8 cellular contexts compared by ENCODE assay signal in the genomic region with DNA sequence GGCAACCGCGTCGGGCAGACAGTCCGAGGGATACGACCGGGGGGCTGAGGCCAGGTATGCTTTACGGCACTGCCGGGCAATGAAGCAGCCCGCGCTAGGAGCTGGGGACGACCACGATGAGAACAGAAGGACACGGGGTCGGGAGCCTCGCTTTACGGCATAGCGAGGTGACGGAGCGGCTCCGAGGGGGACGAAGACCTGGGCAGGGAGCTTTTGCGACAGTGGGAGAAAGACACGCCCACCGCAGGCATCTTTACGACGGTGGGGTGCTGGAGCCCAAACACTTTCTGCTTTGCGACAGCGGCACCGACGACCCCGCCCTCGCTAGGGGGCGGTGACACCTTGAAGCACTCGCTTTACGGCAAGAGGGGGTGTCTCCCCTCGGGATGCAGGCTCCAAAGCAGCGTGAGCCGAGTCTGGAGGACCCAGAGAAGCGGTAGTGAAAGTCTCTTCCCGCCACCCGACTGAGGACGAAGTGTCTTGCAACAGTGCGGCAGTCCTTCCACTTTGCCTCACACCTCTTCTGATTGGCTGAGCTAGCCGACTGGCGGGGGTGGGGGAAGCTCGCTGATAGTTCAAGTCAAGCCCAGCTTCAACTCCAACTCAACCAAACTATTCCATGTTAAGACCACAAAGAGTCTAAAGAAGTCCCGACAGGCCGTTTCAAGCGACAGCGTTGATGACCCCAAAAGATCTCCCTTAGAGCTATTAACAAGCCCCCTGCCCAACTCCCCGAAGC. TPM values are rescaled to one million over a fixed set of nuclear protein-coding genes. Genes with fewer than 3 reads are reported as not detected.
A peak's percentile ranks its signal among the peaks of the same experiment; 100 is the strongest.
DNase-seq lines count a peak whose midpoint lies in the region; ATAC-seq and TF ChIP-seq lines count a peak whose summit lies in the region.

No MANE protein-coding gene starts in this region.

- H3K4me1 ChIP-seq in ovary (ENCODE audit: insufficient read depth), result peaks cover 5% of the 10 kb centered on the region
- peaks cover 4 to 15% of the 10 kb centered on the region in 2 donors for H3K4me1 ChIP-seq in thyroid gland

- H3K4me3 ChIP-seq in GM12864 (ENCODE audit: low read depth, low read length) (peak overlapping the region; percentile 65), SU-DHL-6 (ENCODE audit: insufficient read depth, low read length, poor library complexity, severe bottlenecking) (peak overlapping the region; percentile 99), ovary (peak overlapping the region; percentile 95), thyroid gland (replicated peaks in 1 of 3) (peak overlapping the region; percentile 37 to 80 (median 66))

- WGBS in ovary, 3 donors, result 0 to 1% (median 0%) methylated on average over 33 to 51 of the region's 51 CpGs
- WGBS in thyroid gland, 2 donors, result 0 to 2% methylated on average over 31 of the region's 51 CpGs

- H3K9me3 ChIP-seq in SU-DHL-6 (ENCODE audit: insufficient read depth, low read length), result no peaks in the 10 kb centered on the region
- no peaks in the 10 kb centered on the region for H3K9me3 ChIP-seq in ovary
- no peaks in the 10 kb centered on the region for H3K9me3 ChIP-seq in thyroid gland

- peaks cover 7% of the 10 kb centered on the region for H3K36me3 Mint-ChIP-seq in activated naive CD8-positive, alpha-beta T cell treated with anti-CD3 and anti-CD28 coated beads, Interleukin-2, amount 50 U/mL, for 24 hours (ENCODE audit: low read depth)

- DNase-seq in GM12864 (ENCODE audit: low read depth) (peak; percentile 99), NCI-H1417 (lab: John Stamatoyannopoulos, UW) (peak; percentile 95 to 98 (median 96)), Right ventricle myocardium inferior (ENCODE audit: missing footprints) (peak; percentile 99), ovary (peak; percentile 99), thyroid gland (peak; percentile 98 to 99)
- peak; percentile 95 for DNase-seq in activated naive CD8-positive, alpha-beta T cell treated with anti-CD3 and anti-CD28 coated beads, Interleukin-2, amount 50 U/mL, for 24 hours

- TF ChIP-seq POLR2A in ovary (IDR thresholded peaks at IDR 0.05), result peak; percentile 84
- peak; percentile 61 to 86 for TF ChIP-seq POLR2A in thyroid gland (IDR thresholded peaks at IDR 0.05)

- no peaks in the 10 kb centered on the region for H3K36me3 ChIP-seq in SU-DHL-6 (ENCODE audit: low read length)
- H3K36me3 ChIP-seq in ovary, result no peaks in the 10 kb centered on the region
- peaks cover 3 to 4% of the 10 kb centered on the region in 2 donors for H3K36me3 ChIP-seq in thyroid gland

- H3K27ac ChIP-seq in SU-DHL-6 (ENCODE audit: low read depth, low read length) (peak overlapping the region; percentile 89), ovary (peak overlapping the region; percentile 81 to 86), thyroid gland (peak overlapping the region; percentile 64 to 91 (median 78))

- intact Hi-C loops in Right ventricle myocardium inferior (cut with DNase I), result loop anchor here (1.0 to 10.0 kb wide), 3 partner anchors 14 to 255 kb away; partner anchors contain the start of genes GPS2 and MPDU1
- intact Hi-C loops in ovary (cut with DNase I), result loop anchor here in 1 of 4 donors (2.0 kb wide), 1 partner anchor 19 kb away; no protein-coding TSS in a partner anchor
- intact Hi-C loops in thyroid gland (cut with DNase I), result no loop called here

- no peaks in the 10 kb centered on the region for H3K27me3 ChIP-seq in SU-DHL-6 (ENCODE audit: low read length)
- no peaks in the 10 kb centered on the region for H3K27me3 ChIP-seq in ovary
- H3K27me3 ChIP-seq in thyroid gland, result no peaks in the 10 kb centered on the region

- peaks cover 9% of the 10 kb centered on the region for H3F3A ChIP-seq in SU-DHL-6 (ENCODE audit: insufficient read depth)

- H3K27me3 Mint-ChIP-seq in activated naive CD8-positive, alpha-beta T cell treated with anti-CD3 and anti-CD28 coated beads, Interleukin-2, amount 50 U/mL, for 24 hours, result peaks cover 4% of the 10 kb centered on the region

- TF ChIP-seq CTCF in GM12864 (IDR thresholded peaks at IDR 0.05; ENCODE audit: low read depth, low read length, missing control alignments) (no peak), SU-DHL-6 (IDR thresholded peaks at IDR 0.05; ENCODE audit: insufficient read depth, low read length, poor library complexity, severe bottlenecking) (no peak), ovary (IDR thresholded peaks at IDR 0.05) (no peak), thyroid gland (IDR thresholded peaks at IDR 0.05) (peak in 1 of 6 experiments; percentile 4)

- H3K9me2 ChIP-seq in SU-DHL-6 (replicated peaks; ENCODE audit: insufficient read depth, low read length), result no peaks in the 10 kb centered on the region

- TF ChIP-seq EP300 in ovary (IDR thresholded peaks at IDR 0.05), result no peak

- no peaks in the 10 kb centered on the region for H3K9me3 Mint-ChIP-seq in activated naive CD8-positive, alpha-beta T cell treated with anti-CD3 and anti-CD28 coated beads, Interleukin-2, amount 50 U/mL, for 24 hours

- ATAC-seq in HG02678 (IDR thresholded peaks at IDR 0.05; ENCODE audit: unreplicated experiment) (peak; percentile 67), Right ventricle myocardium inferior (peak; percentile 94)
- ATAC-seq in activated naive CD8-positive, alpha-beta T cell treated with anti-CD3 and anti-CD28 coated beads, Interleukin-2, amount 50 U/mL, for 24 hours, result peak; percentile 70

- H2AFZ ChIP-seq in SU-DHL-6 (ENCODE audit: low read depth, low read length, severe bottlenecking), result peak overlapping the region; percentile 75

- H3K79me2 ChIP-seq in SU-DHL-6 (ENCODE audit: insufficient read depth, low read length), result peaks cover 17% of the 10 kb centered on the region; the same call in 1 of the 2 replicates

- peaks cover 49% of the 10 kb centered on the region for H3K4me1 Mint-ChIP-seq in activated naive CD8-positive, alpha-beta T cell treated with anti-CD3 and anti-CD28 coated beads, Interleukin-2, amount 50 U/mL, for 24 hours

- H3K4me2 ChIP-seq in SU-DHL-6 (ENCODE audit: low read depth, low read length, poor library complexity, severe bottlenecking), result peak overlapping the region; percentile 69

- peak overlapping the region; percentile 94 for H3K9ac ChIP-seq in SU-DHL-6 (ENCODE audit: low read length)

- peak overlapping the region; percentile 97 for H3K27ac Mint-ChIP-seq in activated naive CD8-positive, alpha-beta T cell treated with anti-CD3 and anti-CD28 coated beads, Interleukin-2, amount 50 U/mL, for 24 hours

- H3K4me3 Mint-ChIP-seq in activated naive CD8-positive, alpha-beta T cell treated with anti-CD3 and anti-CD28 coated beads, Interleukin-2, amount 50 U/mL, for 24 hours, result peak overlapping the region; percentile 97

- no peaks in the 10 kb centered on the region for H4K20me1 ChIP-seq in SU-DHL-6 (ENCODE audit: low read depth, low read length)

RNA-seq across cellular contexts. Expression of gene NEURL4, which starts 0.4 kb away (rescaled TPM):
- total RNA-seq in Right ventricle myocardium inferior (30.8 TPM), ovary (10 to 100 TPM; 11.2 to 48.0 (median 41.6) TPM), thyroid gland (10 to 100 TPM; 18.5 to 32.8 (median 22.5) TPM)
- polyA plus RNA-seq in ovary, result 10 to 100 TPM in 1 of 2 donors, 1 to 10 TPM in 1; 9.6 to 32.8 TPM

RNA-seq across cellular contexts. Expression of gene ACAP1, which starts 6.8 kb away (rescaled TPM):
- total RNA-seq in Right ventricle myocardium inferior (14.0 TPM), ovary (1 to 10 TPM; 1.9 to 9.4 (median 5.5) TPM), thyroid gland (1 to 10 TPM in 3 of 4 donors, under 1 TPM in 1; 0.89 to 7.1 (median 3.8) TPM)
- 1 to 10 TPM; 2.2 to 5.8 TPM for polyA plus RNA-seq in ovary

RNA-seq across cellular contexts. Expression of gene GPS2, which starts 14.4 kb away (rescaled TPM):
- total RNA-seq in Right ventricle myocardium inferior (70.3 TPM), ovary (10 to 100 TPM; 53.1 to 76.5 (median 59.3) TPM), thyroid gland (100 to 1,000 TPM in 2 of 4 donors, 10 to 100 TPM in 2; 69.5 to 130 (median 100) TPM)
- 100 to 1,000 TPM in 1 of 2 donors, 10 to 100 TPM in 1; 62.2 to 103 TPM for polyA plus RNA-seq in ovary

RNA-seq across cellular contexts. Expression of gene EIF5A, which starts 22.1 kb away (rescaled TPM):
- total RNA-seq in Right ventricle myocardium inferior (326 TPM), ovary (100 to 1,000 TPM in 5 of 7 donors, 10 to 100 TPM in 2; 55.9 to 302 (median 229) TPM), thyroid gland (100 to 1,000 TPM; 135 to 210 (median 144) TPM)
- polyA plus RNA-seq in ovary, result 100 to 1,000 TPM; 182 to 258 TPM

RNA-seq across cellular contexts. Expression of gene KCTD11, which starts 22.4 kb away (rescaled TPM):
- total RNA-seq in Right ventricle myocardium inferior, result 4.7 TPM
- total RNA-seq in ovary, result 10 to 100 TPM in 5 of 7 donors, 1 to 10 TPM in 2; 5.1 to 12.9 (median 10.5) TPM
- polyA plus RNA-seq in ovary, result 10 to 100 TPM; 10.4 to 12.5 TPM
- 10 to 100 TPM in 3 of 4 donors, 1 to 10 TPM in 1; 6.6 to 20.4 (median 18.7) TPM for total RNA-seq in thyroid gland

Comparison
In these comparisons a context has a peak if more than half of its experiments do, and no peak if none do; other contexts are left out.
1. Peak in every context shown above with its lines: DNase-seq, ATAC-seq, H3K4me3 ChIP-seq and H3K27ac ChIP-seq.